In the genomic region with DNA sequence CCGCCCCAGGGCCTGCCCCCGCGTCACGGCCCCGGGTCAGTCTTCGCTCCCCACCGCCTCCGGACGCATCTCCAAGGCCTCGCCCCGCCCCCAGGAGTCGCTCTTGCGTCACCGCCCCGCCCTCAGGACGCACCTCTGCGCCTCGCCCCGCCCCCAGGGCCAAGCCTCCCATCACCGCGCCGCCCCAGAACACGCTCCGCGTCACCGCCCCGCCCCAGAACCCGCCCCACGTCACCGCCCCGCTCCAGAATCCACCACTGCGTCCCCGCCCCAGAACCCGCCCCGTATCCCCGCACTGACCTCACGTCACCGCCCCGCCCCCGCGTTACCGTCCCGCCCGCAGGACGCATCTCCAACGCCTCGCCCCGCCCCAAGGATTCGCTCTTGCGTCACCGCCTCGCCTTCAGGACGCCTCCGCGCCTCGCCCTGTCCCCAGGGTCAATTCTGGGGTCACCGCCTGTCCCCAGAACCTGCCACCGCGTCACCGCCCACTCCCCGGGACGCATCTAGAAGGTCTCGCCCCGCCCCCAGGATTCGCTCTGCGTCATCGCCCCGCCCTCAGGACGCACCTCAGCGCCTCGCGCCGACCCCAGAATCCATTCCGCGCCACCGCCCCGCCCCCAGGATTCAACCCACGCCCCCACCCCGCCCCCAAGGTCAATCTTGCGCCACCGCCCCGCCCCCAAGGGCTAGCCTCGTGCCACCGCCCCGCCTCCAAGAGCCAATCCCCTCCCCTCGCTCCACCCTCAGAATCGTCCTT, we compare ENCODE assay signal across 1 cellular context.
A peak's percentile ranks its signal among the peaks of the same experiment; 100 is the strongest.
TF ChIP-seq lines count a peak whose summit lies in the region.

No MANE protein-coding gene starts in this region.

TF ChIP-seq in IMR-90, 13 proteins besides CTCF, POLR2A, EP300 and RAD21 (continued from another document):
- TF ChIP-seq USF2 (IDR thresholded peaks at IDR 0.05; ENCODE audit: low read depth, low read length) (no peak), FOS (IDR thresholded peaks at IDR 0.05; ENCODE audit: low read depth, low read length) (no peak), NFE2L2 (IDR thresholded peaks at IDR 0.05; ENCODE audit: low read depth, low read length) (no peak), SMC3 (IDR thresholded peaks at IDR 0.05; ENCODE audit: low read depth, low read length) (no peak), CHD1 (IDR thresholded peaks at IDR 0.05; ENCODE audit: low read depth, low read length) (no peak), MAZ (IDR thresholded peaks at IDR 0.05; ENCODE audit: borderline replicate concordance, low read depth, low read length) (peak; percentile 83; the same call in 1 of the 2 replicates), RCOR1 (IDR thresholded peaks at IDR 0.05; ENCODE audit: insufficient replicate concordance, low read length) (no peak), BHLHE40 (IDR thresholded peaks at IDR 0.05; ENCODE audit: low read depth, low read length) (no peak; the same call in none of the 2 replicates), CEBPB (IDR thresholded peaks at IDR 0.05; ENCODE audit: low read depth, low read length) (peak; percentile 90), MXI1 (IDR thresholded peaks at IDR 0.05; ENCODE audit: borderline replicate concordance, low read depth, low read length) (no peak)
- TF ChIP-seq, protein P1, sequence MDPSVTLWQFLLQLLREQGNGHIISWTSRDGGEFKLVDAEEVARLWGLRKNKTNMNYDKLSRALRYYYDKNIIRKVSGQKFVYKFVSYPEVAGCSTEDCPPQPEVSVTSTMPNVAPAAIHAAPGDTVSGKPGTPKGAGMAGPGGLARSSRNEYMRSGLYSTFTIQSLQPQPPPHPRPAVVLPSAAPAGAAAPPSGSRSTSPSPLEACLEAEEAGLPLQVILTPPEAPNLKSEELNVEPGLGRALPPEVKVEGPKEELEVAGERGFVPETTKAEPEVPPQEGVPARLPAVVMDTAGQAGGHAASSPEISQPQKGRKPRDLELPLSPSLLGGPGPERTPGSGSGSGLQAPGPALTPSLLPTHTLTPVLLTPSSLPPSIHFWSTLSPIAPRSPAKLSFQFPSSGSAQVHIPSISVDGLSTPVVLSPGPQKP (IDR thresholded peaks at IDR 0.05; ENCODE audit: borderline replicate concordance, low read depth, low read length), result no peak
